In the genomic region with DNA sequence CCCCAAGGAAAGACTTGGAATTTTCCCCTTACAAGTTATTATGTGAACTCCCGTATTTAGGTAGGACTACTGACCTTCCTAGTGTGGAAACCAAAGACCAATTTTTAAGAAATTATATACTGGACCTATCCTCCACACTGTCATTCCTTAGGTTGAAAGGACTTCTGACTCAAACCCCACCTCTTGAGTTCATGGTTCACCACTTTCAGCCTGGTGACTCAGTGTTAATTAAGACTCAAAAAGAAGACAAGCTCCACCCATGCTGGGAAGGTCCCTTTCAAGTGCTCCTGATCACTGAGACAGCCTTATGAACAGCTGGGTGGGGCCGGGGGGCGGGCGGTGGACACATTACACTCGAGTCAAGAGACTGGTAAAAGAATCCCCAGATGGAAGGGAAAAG, we compare ENCODE assay signal across 16 cellular contexts.
DNase-seq lines count a peak whose midpoint lies in the region; ATAC-seq and TF ChIP-seq lines count a peak whose summit lies in the region.
"Had no signal": no experiment of that assay in that cellular context is flagged by ENCODE, and none has a peak within 500 bp of the region (broad histone marks: within the 10 kb centered on the region; RNA-seq: fewer than 3 reads in every experiment).

No MANE protein-coding gene starts in this region.

- ATAC-seq in HG02588 (IDR thresholded peaks at IDR 0.05; ENCODE audit: unreplicated experiment) (peak; percentile 85), HG03354 (IDR thresholded peaks at IDR 0.05; ENCODE audit: poor library complexity, severe bottlenecking, unreplicated experiment) (peak; percentile 71)
- ATAC-seq in stimulated activated effector memory CD8-positive, alpha-beta T cell treated with anti-CD3 and anti-CD28 coated beads, Interleukin-12 subunit alpha, Interleukin-12 subunit beta, amount 100 ng/mL, for 72 hours: peak; percentile 65
- ATAC-seq: heart right ventricle, lower lobe of right lung had no signal

- DNase-seq in DMS53 (lab: John Stamatoyannopoulos, UW): peak; percentile 36
- DNase-seq in DMS53 treated with DMSO at 0.1 percent for 48 hours (lab: John Stamatoyannopoulos, UW; ENCODE audit: unreplicated experiment): no peak
- DNase-seq in stimulated activated effector memory CD8-positive, alpha-beta T cell treated with anti-CD3 and anti-CD28 coated beads, Interleukin-12 subunit alpha, Interleukin-12 subunit beta, amount 100 ng/mL, for 72 hours (ENCODE audit: low spot score in 2 of 2): no peak
- no peak for DNase-seq in suprapubic skin (ENCODE audit: low spot score in 2 of 2)
- DNase-seq in MV-4-11 (lab: John Stamatoyannopoulos, UW): no peak
- no peak for DNase-seq in GM19238 (ENCODE audit: insufficient read length, low spot score)
- DNase-seq: activated gamma-delta T cell treated with Interleukin-2 at 50 U/mL for 16 hours; CD4-positive, alpha-beta memory T cell; heart right ventricle; lower lobe of right lung; T-helper 1 cell; testis had no signal

- 84% methylated on average over 5 of the region's 5 CpGs for WGBS in suprapubic skin

- H3K4me3 Mint-ChIP-seq in stimulated activated effector memory CD8-positive, alpha-beta T cell treated with anti-CD3 and anti-CD28 coated beads, Interleukin-12 subunit alpha, Interleukin-12 subunit beta, amount 100 ng/mL, for 72 hours: no peak overlapping the region
- H3K4me3 Mint-ChIP-seq: CD4-positive, alpha-beta memory T cell had no signal

- H3K4me1 Mint-ChIP-seq in stimulated activated effector memory CD8-positive, alpha-beta T cell treated with anti-CD3 and anti-CD28 coated beads, Interleukin-12 subunit alpha, Interleukin-12 subunit beta, amount 100 ng/mL, for 72 hours: peaks cover 7% of the 10 kb centered on the region

- no peaks in the 10 kb centered on the region for H3K36me3 Mint-ChIP-seq in stimulated activated effector memory CD8-positive, alpha-beta T cell treated with anti-CD3 and anti-CD28 coated beads, Interleukin-12 subunit alpha, Interleukin-12 subunit beta, amount 100 ng/mL, for 72 hours
- H3K36me3 Mint-ChIP-seq: CD4-positive, alpha-beta memory T cell had no signal

- no peaks in the 10 kb centered on the region for H3K27me3 ChIP-seq in suprapubic skin
- H3K27me3 ChIP-seq: cardiac muscle cell, heart right ventricle, testis had no signal

- H3K27ac ChIP-seq in suprapubic skin: no peak overlapping the region
- H3K27ac ChIP-seq: 22Rv1, cardiac muscle cell, heart right ventricle, lower lobe of right lung, testis had no signal

- TF ChIP-seq EP300 in suprapubic skin (IDR thresholded peaks at IDR 0.05): no peak

- H3K9me3 Mint-ChIP-seq in stimulated activated effector memory CD8-positive, alpha-beta T cell treated with anti-CD3 and anti-CD28 coated beads, Interleukin-12 subunit alpha, Interleukin-12 subunit beta, amount 100 ng/mL, for 72 hours: peaks cover 2% of the 10 kb centered on the region
- H3K9me3 Mint-ChIP-seq: CD4-positive, alpha-beta memory T cell had no signal

- H3K4me3 ChIP-seq in suprapubic skin: no peak overlapping the region
- H3K4me3 ChIP-seq: cardiac muscle cell, heart right ventricle, lower lobe of right lung, testis had no signal

- no peak overlapping the region for H3K27ac Mint-ChIP-seq in stimulated activated effector memory CD8-positive, alpha-beta T cell treated with anti-CD3 and anti-CD28 coated beads, Interleukin-12 subunit alpha, Interleukin-12 subunit beta, amount 100 ng/mL, for 72 hours
- H3K27ac Mint-ChIP-seq: CD4-positive, alpha-beta memory T cell had no signal

- H3K9me3 ChIP-seq in suprapubic skin: no peaks in the 10 kb centered on the region
- H3K9me3 ChIP-seq: lower lobe of right lung, testis had no signal

- no peak for TF ChIP-seq POLR2A in suprapubic skin (IDR thresholded peaks at IDR 0.05)

- TF ChIP-seq CTCF in suprapubic skin (IDR thresholded peaks at IDR 0.05): no peak

- no peaks in the 10 kb centered on the region for H3K4me1 ChIP-seq in suprapubic skin

- H3K36me3 ChIP-seq in suprapubic skin: no peaks in the 10 kb centered on the region
- H3K36me3 ChIP-seq: cardiac muscle cell, lower lobe of right lung had no signal
